In genomic region chr6:41779336-41779735, GRCh38 we compare ENCODE assay signal across 8 cellular contexts.
A peak's percentile ranks its signal among the peaks of the same experiment; 100 is the strongest.
DNase-seq lines count a peak whose midpoint lies in the region; ATAC-seq and TF ChIP-seq lines count a peak whose summit lies in the region.

No MANE protein-coding gene starts in this region.

- ATAC-seq in GM19328 (IDR thresholded peaks at IDR 0.05; ENCODE audit: unreplicated experiment), result peak; percentile 13

- no peak for TF ChIP-seq CTCF in KMS-11 (conservative IDR thresholded peaks at IDR 0.05; ENCODE audit: low read depth, low read length)

- H2AFZ ChIP-seq in KMS-11 (ENCODE audit: low read depth), result peak overlapping the region; percentile 41; the same call in 1 of the 2 replicates
- peak overlapping the region; percentile 46 for H2AFZ ChIP-seq in neuron (ENCODE audit: low read depth, low read length)

- no peak for DNase-seq in T-helper 9 cell
- DNase-seq in foreskin melanocyte, result no peak
- no peak for DNase-seq in effector CD4-positive, alpha-beta T cell
- no peak for DNase-seq in NCI-H1436 (lab: John Stamatoyannopoulos, UW)

- H3K9me3 ChIP-seq in duodenal mucosa (ENCODE audit: control insufficient read depth in 1 of 2, low read length in 2 of 2) (no peaks in the 10 kb centered on the region), neuron (ENCODE audit: low read length) (no peaks in the 10 kb centered on the region)

- H3K27ac ChIP-seq in KMS-11 (no peak overlapping the region), duodenal mucosa (ENCODE audit: low read depth, low read length) (no peak overlapping the region)

- peak overlapping the region; percentile 85 for H3K4me2 ChIP-seq in KMS-11

- peaks cover 10% of the 10 kb centered on the region for H3K4me1 ChIP-seq in KMS-11 (ENCODE audit: low read depth, poor library complexity, severe bottlenecking)
- H3K4me1 ChIP-seq in duodenal mucosa (ENCODE audit: control insufficient read depth in 1 of 2, insufficient read depth in 2 of 2, low read length in 2 of 2), result peaks cover 25 to 34% of the 10 kb centered on the region in 2 donors
- peaks cover 16% of the 10 kb centered on the region for H3K4me1 ChIP-seq in neuron (ENCODE audit: insufficient read depth, low read length)

- no peaks in the 10 kb centered on the region for H4K20me1 ChIP-seq in KMS-11 (ENCODE audit: insufficient read depth)

- peaks cover 24% of the 10 kb centered on the region for H3K27me3 ChIP-seq in KMS-11 (ENCODE audit: insufficient read depth, low read depth)
- H3K27me3 ChIP-seq in duodenal mucosa (ENCODE audit: control insufficient read depth in 1 of 2, insufficient read depth in 2 of 2, low read length in 2 of 2), result no peaks in the 10 kb centered on the region
- H3K27me3 ChIP-seq in neuron (ENCODE audit: insufficient read depth, low read length), result no peaks in the 10 kb centered on the region

- no peaks in the 10 kb centered on the region for H3K79me2 ChIP-seq in KMS-11 (ENCODE audit: insufficient read depth, low read depth)

- no peak overlapping the region for H3K4me3 ChIP-seq in KMS-11 (IDR thresholded peaks at IDR 0.05; ENCODE audit: insufficient read depth, low read depth, low read length)
- H3K4me3 ChIP-seq in duodenal mucosa (ENCODE audit: low read depth in 1 of 2, low read length in 2 of 2), result peak overlapping the region; percentile 50 to 72
- peak overlapping the region; percentile 58 for H3K4me3 ChIP-seq in neuron (ENCODE audit: low read length)

- no peaks in the 10 kb centered on the region for H3K36me3 ChIP-seq in KMS-11 (ENCODE audit: insufficient read depth)
- H3K36me3 ChIP-seq in duodenal mucosa (ENCODE audit: control insufficient read depth in 1 of 2, insufficient read depth in 2 of 2, low read length in 2 of 2), result peaks cover 11 to 18% of the 10 kb centered on the region in 2 donors
- H3K36me3 ChIP-seq in neuron (ENCODE audit: insufficient read depth, low read length), result peaks cover 16% of the 10 kb centered on the region

- H3K9ac ChIP-seq in KMS-11 (peak overlapping the region; percentile 30; the same call in 1 of the 2 replicates), duodenal mucosa (ENCODE audit: low read depth in 1 of 2, low read length in 2 of 2) (peak overlapping the region; percentile 50 to 61)
